In genomic region chr6:16700202-16700997, GRCh38 we compare ENCODE assay signal across 8 cellular contexts.
DNase-seq lines count a peak whose midpoint lies in the region; ATAC-seq and TF ChIP-seq lines count a peak whose summit lies in the region.

No MANE protein-coding gene starts in this region.

- H3K27ac Mint-ChIP-seq in CD8-positive, alpha-beta T cell: peak overlapping the region; percentile 89

- peak in 4 of 7 experiments; percentile 31 to 58 (median 50) for DNase-seq in CD8-positive, alpha-beta T cell
- DNase-seq in T-helper 22 cell (ENCODE audit: low read depth) (peak; percentile 30), esophagus muscularis mucosa (ENCODE audit: extremely low spot score) (no peak), NCI-H1105 treated with DMSO at 0.1 percent for 48 hours (lab: John Stamatoyannopoulos, UW) (no peak), DMS114 treated with DMSO at 0.1 percent for 48 hours (lab: John Stamatoyannopoulos, UW; ENCODE audit: unreplicated experiment) (no peak), NCI-H1092 (lab: John Stamatoyannopoulos, UW) (no peak)
- DNase-seq in effector CD8-positive, alpha-beta T cell (lab: John Stamatoyannopoulos, UW): no peak

- TF ChIP-seq CTCF in CD8-positive, alpha-beta T cell (IDR thresholded peaks at IDR 0.05): no peak
- TF ChIP-seq CTCF in esophagus muscularis mucosa (IDR thresholded peaks at IDR 0.05) (no peak), parathyroid adenoma (IDR thresholded peaks at IDR 0.05) (no peak)

- no peak for TF ChIP-seq POLR2A in esophagus muscularis mucosa (IDR thresholded peaks at IDR 0.05; ENCODE audit: low read depth)

- H3K36me3 ChIP-seq in CD8-positive, alpha-beta T cell (ENCODE audit: insufficient read depth, low read length): no peaks in the 10 kb centered on the region
- H3K36me3 ChIP-seq in esophagus muscularis mucosa (no peaks in the 10 kb centered on the region), parathyroid adenoma (ENCODE audit: control insufficient read depth, insufficient read depth, low read length) (no peaks in the 10 kb centered on the region)

- H3K27me3 ChIP-seq in CD8-positive, alpha-beta T cell (ENCODE audit: insufficient read depth, low read length): no peaks in the 10 kb centered on the region
- H3K27me3 ChIP-seq in esophagus muscularis mucosa (no peaks in the 10 kb centered on the region), parathyroid adenoma (ENCODE audit: control insufficient read depth, insufficient read depth, low read length) (no peaks in the 10 kb centered on the region)

- H3K36me3 Mint-ChIP-seq in CD8-positive, alpha-beta T cell: no peaks in the 10 kb centered on the region

- intact Hi-C loops in CD8-positive, alpha-beta T cell (cut with DNase I, micrococcal nuclease): loop anchor here in 1 of 2 experiments (10.0 kb wide), 1 partner anchor 1704 kb away; no protein-coding TSS in a partner anchor
- intact Hi-C loops in esophagus muscularis mucosa (cut with DNase I): no loop called here

- H3K27me3 Mint-ChIP-seq in CD8-positive, alpha-beta T cell (ENCODE audit: low read depth): no peaks in the 10 kb centered on the region

- peak overlapping the region; percentile 48 for H3K27ac ChIP-seq in CD8-positive, alpha-beta T cell (ENCODE audit: low read depth, low read length)
- H3K27ac ChIP-seq in esophagus muscularis mucosa (replicated peaks in 1 of 4): peak overlapping the region; percentile 56 to 65 (median 60)
- H3K27ac ChIP-seq in parathyroid adenoma: no peak overlapping the region

- no peaks in the 10 kb centered on the region for H3K9me3 ChIP-seq in CD8-positive, alpha-beta T cell (ENCODE audit: low read length)
- no peaks in the 10 kb centered on the region for H3K9me3 ChIP-seq in esophagus muscularis mucosa
- no peaks in the 10 kb centered on the region for H3K9me3 ChIP-seq in parathyroid adenoma (ENCODE audit: control insufficient read depth, low read length)

- 22% methylated on average over 14 of the region's 14 CpGs for WGBS in esophagus muscularis mucosa

- TF ChIP-seq EP300 in esophagus muscularis mucosa (IDR thresholded peaks at IDR 0.05): no peak

- peak overlapping the region; percentile 11 for H3K4me2 ChIP-seq in parathyroid adenoma (ENCODE audit: low read length)

- H2AFZ ChIP-seq in parathyroid adenoma: no peak overlapping the region

- peaks cover 32% of the 10 kb centered on the region for H3K79me2 ChIP-seq in parathyroid adenoma

- peak overlapping the region; percentile 80 for H3K4me3 Mint-ChIP-seq in CD8-positive, alpha-beta T cell

- H3K4me1 Mint-ChIP-seq in CD8-positive, alpha-beta T cell (ENCODE audit: low read depth): peaks cover 69% of the 10 kb centered on the region

- ATAC-seq in CD8-positive, alpha-beta T cell: peak; percentile 28

- no peak overlapping the region for H3K9ac ChIP-seq in parathyroid adenoma

- H3K4me3 ChIP-seq in CD8-positive, alpha-beta T cell (ENCODE audit: low read depth, low read length): peak overlapping the region; percentile 29
- H3K4me3 ChIP-seq in esophagus muscularis mucosa (peak overlapping the region; percentile 38 to 54 (median 45)), parathyroid adenoma (ENCODE audit: low read depth, low read length) (no peak overlapping the region)

- no peaks in the 10 kb centered on the region for H3K9me3 Mint-ChIP-seq in CD8-positive, alpha-beta T cell

- peaks cover 16% of the 10 kb centered on the region for H3K4me1 ChIP-seq in CD8-positive, alpha-beta T cell (ENCODE audit: insufficient read depth, low read length)
- peaks cover 47 to 68% (median 66%) of the 10 kb centered on the region in 4 donors for H3K4me1 ChIP-seq in esophagus muscularis mucosa
- H3K4me1 ChIP-seq in parathyroid adenoma: no peaks in the 10 kb centered on the region

- CTCF ChIA-PET in CD8-positive, alpha-beta T cell (lab: Charles Lee): no interaction called here

- POLR2A ChIA-PET in CD8-positive, alpha-beta T cell (lab: Charles Lee): interaction anchor here (0.7 to 1.8 kb wide), 7 partner anchors 9 to 155 kb away, joined by 3 to 7 read pairs (median 3); partner anchors contain the start of gene ATXN1

Comparison
In these comparisons a context has a peak if more than half of its experiments do, and no peak if none do; other contexts are left out.
1. DNase-seq: peak in CD8-positive, alpha-beta T cell (4 of 7) and T-helper 22 cell (single experiment); none in esophagus muscularis mucosa (single experiment), NCI-H1105 treated with DMSO at 0.1 percent for 48 hours (single experiment), effector CD8-positive, alpha-beta T cell (single experiment), DMS114 treated with DMSO at 0.1 percent for 48 hours (single experiment) and NCI-H1092 (single experiment).